ENCODE assay signal across 1 cellular context in the genomic region with DNA sequence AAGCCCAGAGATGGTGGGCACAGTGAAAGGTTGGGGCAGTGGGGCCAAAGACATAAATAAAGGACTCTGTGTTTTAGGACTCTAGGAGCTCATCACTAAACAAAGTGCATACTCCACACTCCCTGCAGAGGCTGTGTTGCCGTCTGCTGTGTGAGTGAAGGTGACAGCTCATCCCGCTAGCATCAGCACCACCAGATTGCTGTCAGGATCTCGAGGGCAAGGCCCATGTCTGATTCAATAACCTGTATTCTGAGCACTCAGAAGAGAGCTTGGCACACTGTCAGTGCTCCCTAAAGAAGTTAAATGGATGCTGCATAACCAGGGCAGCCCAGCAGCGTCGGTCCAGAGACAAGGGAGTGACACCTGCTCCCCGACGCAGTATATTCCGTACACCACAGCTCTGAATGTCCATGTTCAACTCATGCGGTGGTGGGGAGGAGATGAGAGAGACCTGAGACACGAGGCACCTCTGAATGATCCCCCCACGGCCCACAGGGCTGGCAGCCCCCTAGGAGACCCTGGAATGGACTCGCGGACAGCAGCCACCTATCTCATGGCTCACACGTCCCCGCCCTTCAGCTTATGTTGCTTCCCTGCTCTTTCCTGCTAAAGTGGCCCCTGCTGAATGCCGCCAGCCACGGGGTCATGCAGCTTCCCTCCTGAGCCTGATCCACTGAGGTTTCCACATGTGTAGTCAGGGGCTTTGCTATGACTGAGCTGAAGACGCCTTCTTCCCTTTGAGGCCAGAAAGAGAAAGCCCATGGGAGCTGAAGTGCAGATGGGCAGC.
TF ChIP-seq lines count a peak whose summit lies in the region.

No MANE protein-coding gene starts in this region.

TF ChIP-seq in K562, 482 proteins besides CTCF, POLR2A, EP300 and RAD21 (continued from another document):
- TF ChIP-seq NEUROD1 (IDR thresholded peaks at IDR 0.05; ENCODE audit: borderline replicate concordance, low read depth, low read length, partially characterized antibody) (no peak), ZNF212 (CRISPR knock-in tag; IDR thresholded peaks at IDR 0.05) (no peak), ZMIZ1 (IDR thresholded peaks at IDR 0.05; ENCODE audit: low read depth in 2 of 2, low read length in 2 of 2) (no peak), MYBL2 (IDR thresholded peaks at IDR 0.05; ENCODE audit: low read depth) (no peak), MYBL2 (CRISPR knock-in tag; IDR thresholded peaks at IDR 0.05; ENCODE audit: borderline replicate concordance) (no peak), TFAM (CRISPR knock-in tag; conservative IDR thresholded peaks at IDR 0.05) (no peak), HOMEZ (CRISPR knock-in tag; IDR thresholded peaks at IDR 0.05) (no peak)
- TF ChIP-seq, protein P1, sequence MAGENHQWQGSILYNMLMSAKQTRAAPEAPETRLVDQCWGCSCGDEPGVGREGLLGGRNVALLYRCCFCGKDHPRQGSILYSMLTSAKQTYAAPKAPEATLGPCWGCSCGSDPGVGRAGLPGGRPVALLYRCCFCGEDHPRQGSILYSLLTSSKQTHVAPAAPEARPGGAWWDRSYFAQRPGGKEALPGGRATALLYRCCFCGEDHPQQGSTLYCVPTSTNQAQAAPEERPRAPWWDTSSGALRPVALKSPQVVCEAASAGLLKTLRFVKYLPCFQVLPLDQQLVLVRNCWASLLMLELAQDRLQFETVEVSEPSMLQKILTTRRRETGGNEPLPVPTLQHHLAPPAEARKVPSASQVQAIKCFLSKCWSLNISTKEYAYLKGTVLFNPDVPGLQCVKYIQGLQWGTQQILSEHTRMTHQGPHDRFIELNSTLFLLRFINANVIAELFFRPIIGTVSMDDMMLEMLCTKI (IDR thresholded peaks at IDR 0.05; ENCODE audit: partially characterized antibody) = no peak
- TF ChIP-seq, protein P2, sequence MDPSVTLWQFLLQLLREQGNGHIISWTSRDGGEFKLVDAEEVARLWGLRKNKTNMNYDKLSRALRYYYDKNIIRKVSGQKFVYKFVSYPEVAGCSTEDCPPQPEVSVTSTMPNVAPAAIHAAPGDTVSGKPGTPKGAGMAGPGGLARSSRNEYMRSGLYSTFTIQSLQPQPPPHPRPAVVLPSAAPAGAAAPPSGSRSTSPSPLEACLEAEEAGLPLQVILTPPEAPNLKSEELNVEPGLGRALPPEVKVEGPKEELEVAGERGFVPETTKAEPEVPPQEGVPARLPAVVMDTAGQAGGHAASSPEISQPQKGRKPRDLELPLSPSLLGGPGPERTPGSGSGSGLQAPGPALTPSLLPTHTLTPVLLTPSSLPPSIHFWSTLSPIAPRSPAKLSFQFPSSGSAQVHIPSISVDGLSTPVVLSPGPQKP (CRISPR knock-in tag; IDR thresholded peaks at IDR 0.05) = no peak
